8 cellular contexts compared by ENCODE assay signal in genomic region chr1:165376041-165376810, GRCh38. TPM values are rescaled to one million over a fixed set of nuclear protein-coding genes. Genes with fewer than 3 reads are reported as not detected.
DNase-seq lines count a peak whose midpoint lies in the region; ATAC-seq and TF ChIP-seq lines count a peak whose summit lies in the region.

No MANE protein-coding gene starts in this region.

- no peaks in the 10 kb centered on the region for H3K36me3 ChIP-seq in Peyer's patch

- no peak for TF ChIP-seq POLR2A in Peyer's patch (IDR thresholded peaks at IDR 0.05)

- DNase-seq in Calu3: peak; percentile 54
- peak; percentile 77 for DNase-seq in HFFc6
- DNase-seq in Peyer's patch: peak; percentile 23 to 74 (median 72)
- peak; percentile 99 for DNase-seq in MCF 10A (ENCODE audit: unreplicated experiment)
- no peak for DNase-seq in retinal pigment epithelial cell (ENCODE audit: low read depth)

- BruUV-seq in Calu3 (replicated peaks; lab: Mats Ljungman, UMichigan): no TSS peak
- no TSS peak for BruUV-seq in MCF 10A (replicated peaks; lab: Mats Ljungman, UMichigan)

- peak overlapping the region; percentile 53 for H3K4me3 Mint-ChIP-seq in Calu3 (ENCODE audit: low read depth, unreplicated experiment)
- H3K4me3 Mint-ChIP-seq in HFFc6: peak overlapping the region; percentile 83
- peak overlapping the region; percentile 63 for H3K4me3 Mint-ChIP-seq in MCF 10A (ENCODE audit: unreplicated experiment)

- CTCF ChIA-PET in Calu3 (lab: Charles Lee) (interaction anchor here (0.9 to 1.9 kb wide), 4 partner anchors 9 to 246 kb away, joined by 3 to 13 read pairs (median 3); no protein-coding TSS in a partner anchor), MCF 10A (lab: Yijun Ruan, JAX) (interaction anchor here (0.5 to 4.2 kb wide), 24 partner anchors 8 to 531 kb away, joined by 3 to 85 read pairs (median 4); no protein-coding TSS in a partner anchor)

- H3K27ac Mint-ChIP-seq in Calu3 (ENCODE audit: unreplicated experiment) (no peak overlapping the region), HFFc6 (peak overlapping the region; percentile 76), MCF 10A (ENCODE audit: low read depth, unreplicated experiment) (peak overlapping the region; percentile 71)

- TF ChIP-seq CTCF in Calu3 (IDR thresholded peaks at IDR 0.05; ENCODE audit: unreplicated experiment) (no peak), HFFc6 (IDR thresholded peaks at IDR 0.05) (no peak), Peyer's patch (IDR thresholded peaks at IDR 0.05) (no peak), MCF 10A (IDR thresholded peaks at IDR 0.05; ENCODE audit: unreplicated experiment) (no peak), retinal pigment epithelial cell (conservative IDR thresholded peaks at IDR 0.05; ENCODE audit: low read depth, low read length) (no peak)

- H3K4me1 Mint-ChIP-seq in Calu3 (ENCODE audit: low read depth, unreplicated experiment) (no peaks in the 10 kb centered on the region), HFFc6 (ENCODE audit: low read depth) (peaks cover 21% of the 10 kb centered on the region), MCF 10A (ENCODE audit: insufficient read depth, unreplicated experiment) (peaks cover 20% of the 10 kb centered on the region)

- H3K27me3 Mint-ChIP-seq in Calu3 (ENCODE audit: unreplicated experiment) (peaks cover 71% of the 10 kb centered on the region), HFFc6 (ENCODE audit: insufficient read depth) (peaks cover 16% of the 10 kb centered on the region), MCF 10A (ENCODE audit: insufficient read depth, unreplicated experiment) (peaks cover 18% of the 10 kb centered on the region)

- POLR2A ChIA-PET in MCF 10A (lab: Yijun Ruan, JAX): interaction anchor here (0.6 to 2.9 kb wide), 10 partner anchors 9 to 393 kb away, joined by 3 to 17 read pairs (median 4); no protein-coding TSS in a partner anchor

- intact Hi-C loops in Calu3 (cut with micrococcal nuclease; ENCODE audit: unreplicated experiment) (no loop called here), MCF 10A (cut with micrococcal nuclease) (no loop called here)

- H3K36me3 Mint-ChIP-seq in Calu3 (ENCODE audit: insufficient read depth, unreplicated experiment) (peaks cover 5% of the 10 kb centered on the region), HFFc6 (ENCODE audit: low read depth) (no peaks in the 10 kb centered on the region), MCF 10A (ENCODE audit: insufficient read depth, unreplicated experiment) (no peaks in the 10 kb centered on the region)

- H3K4me3 ChIP-seq in Peyer's patch: peak overlapping the region; percentile 7 to 51 (median 30)
- peak overlapping the region; percentile 41 for H3K4me3 ChIP-seq in iPS-11a (ENCODE audit: low read depth, low read length)
- H3K4me3 ChIP-seq in retinal pigment epithelial cell (ENCODE audit: low read length): peak overlapping the region; percentile 23

- H3K4me1 ChIP-seq in Peyer's patch: peaks cover 0 to 22% (median 0%) of the 10 kb centered on the region in 4 donors

- H3K9me3 ChIP-seq in Peyer's patch: no peaks in the 10 kb centered on the region

- H3K9me3 Mint-ChIP-seq in Calu3 (ENCODE audit: low read depth, unreplicated experiment) (no peaks in the 10 kb centered on the region), HFFc6 (no peaks in the 10 kb centered on the region), MCF 10A (ENCODE audit: unreplicated experiment) (no peaks in the 10 kb centered on the region)

- H3K27ac ChIP-seq in Peyer's patch: peak overlapping the region; percentile 52 to 80 (median 63)

- no peak for ATAC-seq in GM21390 (IDR thresholded peaks at IDR 0.05; ENCODE audit: unreplicated experiment)
- no peak for ATAC-seq in GM21367 (IDR thresholded peaks at IDR 0.05; ENCODE audit: unreplicated experiment)

- no peaks in the 10 kb centered on the region for H3K27me3 ChIP-seq in Peyer's patch

RNA-seq across cellular contexts. Expression of gene LMX1A, which starts 19.7 kb away (rescaled TPM):
- not detected in 2 replicates for total RNA-seq in Calu3 (2022)
- not detected for total RNA-seq in HFFc6 (2021; fragmentation: NEBNext Ultra II Directional; extraction: Animal tissue kit (Norgen Biotek cat#: 25700))
- total RNA-seq in Peyer's patch: 1 to 10 TPM; 1.1 to 2.5 (median 1.8) TPM
- total RNA-seq in MCF 10A (2022): not detected in 2 replicates
